ENCODE assay signal across 8 cellular contexts in the genomic region with DNA sequence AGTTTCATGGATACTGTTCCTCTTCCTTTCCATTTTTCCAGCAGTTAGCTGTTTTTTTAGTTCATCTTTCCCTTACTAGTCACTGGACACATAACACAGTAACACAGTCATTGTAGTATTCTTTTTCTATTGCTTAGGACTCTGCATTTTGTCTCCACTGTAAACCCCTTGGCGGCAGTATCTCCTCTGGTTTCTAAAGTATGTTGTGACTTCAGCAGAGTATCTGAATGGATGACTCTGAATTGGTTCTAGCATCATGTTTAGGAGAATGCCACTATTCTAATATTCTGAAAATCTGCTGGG. TPM values are rescaled to one million over a fixed set of nuclear protein-coding genes. Genes with fewer than 3 reads are reported as not detected.
A peak's percentile ranks its signal among the peaks of the same experiment; 100 is the strongest.
DNase-seq lines count a peak whose midpoint lies in the region; ATAC-seq and TF ChIP-seq lines count a peak whose summit lies in the region.

No MANE protein-coding gene starts in this region.

- peak overlapping the region; percentile 84 for H3K4me3 ChIP-seq in ACC112 (ENCODE audit: low read depth, low read length)
- H3K4me3 ChIP-seq in GM12865 (ENCODE audit: low read depth, low read length), result peak overlapping the region; percentile 88
- H3K4me3 ChIP-seq in endodermal cell (ENCODE audit: low read length), result peak overlapping the region; percentile 94

- no peaks in the 10 kb centered on the region for H3K9me3 ChIP-seq in endodermal cell (ENCODE audit: control insufficient read depth, low read length)

- H3K4me1 ChIP-seq in ACC112 (ENCODE audit: control insufficient read depth, insufficient read depth, low read length, unreplicated experiment) (peaks cover 24% of the 10 kb centered on the region), endodermal cell (ENCODE audit: control insufficient read depth, insufficient read depth, low read length) (peaks cover 11% of the 10 kb centered on the region)

- no peak overlapping the region for H2AFZ ChIP-seq in ACC112 (ENCODE audit: low read length, unreplicated experiment)

- no peaks in the 10 kb centered on the region for H3K36me3 ChIP-seq in ACC112 (ENCODE audit: insufficient read depth, low read length)
- H3K36me3 ChIP-seq in endodermal cell (ENCODE audit: control insufficient read depth, insufficient read depth, low read length), result peaks cover 3% of the 10 kb centered on the region

- H3K9me3 Mint-ChIP-seq in endodermal cell, result no peaks in the 10 kb centered on the region

- ATAC-seq in GM21423 (IDR thresholded peaks at IDR 0.05; ENCODE audit: unreplicated experiment) (no peak), GM21381 (IDR thresholded peaks at IDR 0.05; ENCODE audit: unreplicated experiment) (no peak)

- DNase-seq in GM12865 (ENCODE audit: low read depth) (peak; percentile 40), NCI-H748 treated with DMSO at 0.1 percent for 48 hours (lab: John Stamatoyannopoulos, UW) (peak; percentile 24), endodermal cell (no peak), HT-29 (ENCODE audit: low spot score) (no peak), NOMO-1 treated with DMSO at 0.1 percent for 48 hours (lab: John Stamatoyannopoulos, UW; ENCODE audit: unreplicated experiment) (no peak)

- peak overlapping the region; percentile 1; the same call in 1 of the 2 replicates for H3K27ac ChIP-seq in ACC112 (ENCODE audit: low read depth, low read length)
- no peak overlapping the region for H3K27ac ChIP-seq in endodermal cell (ENCODE audit: low read depth, low read length)

- H3K27me3 Mint-ChIP-seq in endodermal cell (ENCODE audit: insufficient read depth), result no peaks in the 10 kb centered on the region

- H3K27me3 ChIP-seq in ACC112 (ENCODE audit: insufficient read depth, low read length) (no peaks in the 10 kb centered on the region), endodermal cell (ENCODE audit: control insufficient read depth, insufficient read depth, low read length, poor library complexity, severe bottlenecking) (no peaks in the 10 kb centered on the region)

- H3K27ac Mint-ChIP-seq in endodermal cell, result no peak overlapping the region

- H3K79me2 ChIP-seq in ACC112 (ENCODE audit: control insufficient read depth, insufficient read depth, low read length, unreplicated experiment), result peaks cover 59% of the 10 kb centered on the region

- 66 to 80% methylated on average over 1 of the region's 1 CpG for WGBS in endodermal cell (ENCODE audit: insufficient coverage in 1 of 2, insufficient read length in 1 of 2), 2 experiments

- no peak overlapping the region for H3K9ac ChIP-seq in endodermal cell (ENCODE audit: extremely low read depth, low read length, poor library complexity, severe bottlenecking)

- peaks cover 6% of the 10 kb centered on the region for H3K36me3 Mint-ChIP-seq in endodermal cell (ENCODE audit: low read depth)

- peaks cover 38% of the 10 kb centered on the region for H3K4me1 Mint-ChIP-seq in endodermal cell

- TF ChIP-seq CTCF in GM12865 (IDR thresholded peaks at IDR 0.05; ENCODE audit: insufficient read depth, low read depth, low read length, missing control alignments), result no peak
- TF ChIP-seq CTCF in endodermal cell (conservative IDR thresholded peaks at IDR 0.05), result peak; percentile 29

- H3K4me3 Mint-ChIP-seq in endodermal cell, result no peak overlapping the region

RNA-seq across cellular contexts. Expression of a gene that starts 2.2 kb away (rescaled TPM):
- total RNA-seq in endodermal cell, result 10 to 100 TPM; 41.7 to 44.7 TPM
- polyA plus RNA-seq in endodermal cell (2013, experiment 1 of 2), result 39.5 TPM
- polyA plus RNA-seq in endodermal cell (2013, experiment 2 of 2), result 39.7 TPM
- 6.0 and 6.6 TPM in 2 replicates for total RNA-seq in HT-29 (2014; rRNA removed; shearing (Covaris generic))

Comparison
In these comparisons a context has a peak if more than half of its experiments do, and no peak if none do; other contexts are left out.
1. DNase-seq: peak in GM12865 (single experiment) and NCI-H748 treated with DMSO at 0.1 percent for 48 hours (single experiment); none in endodermal cell (single experiment), HT-29 (single experiment) and NOMO-1 treated with DMSO at 0.1 percent for 48 hours (single experiment).
2. Peak in every context shown above with its lines, with median percentiles within 50 percentile points of each other: H3K4me3 ChIP-seq.